9 cellular contexts compared by ENCODE assay signal in the genomic region with DNA sequence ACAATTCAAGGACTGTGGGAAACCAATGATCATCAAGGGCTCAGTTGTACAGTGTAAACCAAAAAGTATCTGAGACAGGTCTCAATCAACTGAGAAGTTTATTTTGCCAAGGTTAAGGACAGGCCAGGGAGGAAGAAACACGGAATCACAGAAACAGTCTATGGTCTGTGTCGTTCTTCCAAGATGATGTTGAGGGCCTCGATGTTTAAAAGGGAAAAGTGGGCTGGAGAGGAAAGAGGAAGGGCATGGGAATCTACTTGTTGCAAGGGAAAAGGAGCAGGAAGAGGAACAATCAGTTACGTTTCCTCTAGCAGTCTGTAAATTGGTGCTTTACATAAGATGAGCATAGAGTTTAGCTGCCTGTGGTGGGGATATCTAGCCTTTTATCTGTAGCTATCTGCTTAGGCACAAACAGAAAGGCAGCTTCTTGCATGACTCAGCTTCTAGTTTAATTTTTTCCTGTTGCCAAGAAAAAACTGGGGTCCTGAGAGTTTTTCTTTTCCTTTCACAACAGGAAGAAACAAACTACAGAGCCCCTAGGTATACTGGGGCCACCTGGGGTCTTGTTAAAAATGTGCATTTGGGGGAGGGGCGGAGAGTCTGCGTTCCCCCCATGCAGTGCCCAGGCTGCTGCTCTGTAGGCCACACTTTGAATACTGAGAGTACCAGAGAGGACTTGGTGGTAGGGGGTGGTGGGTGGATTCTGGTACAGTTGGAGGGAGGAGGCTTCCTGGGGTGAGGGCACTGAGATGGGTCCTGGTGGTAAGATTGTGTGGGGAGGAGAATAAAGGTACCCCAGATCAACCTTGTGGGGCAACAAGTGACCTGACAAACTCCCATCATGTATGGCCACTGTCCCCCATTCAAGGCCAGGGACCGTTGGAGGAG. TPM values are rescaled to one million over a fixed set of nuclear protein-coding genes. Genes with fewer than 3 reads are reported as not detected.
DNase-seq lines count a peak whose midpoint lies in the region; ATAC-seq and TF ChIP-seq lines count a peak whose summit lies in the region.
"Had no signal": no experiment of that assay in that cellular context is flagged by ENCODE, and none has a peak within 500 bp of the region (broad histone marks: within the 10 kb centered on the region; RNA-seq: fewer than 3 reads in every experiment).

No MANE protein-coding gene starts in this region.

- H3K4me1 Mint-ChIP-seq in naive thymus-derived CD4-positive, alpha-beta T cell, result peaks cover 16 to 37% (median 28%) of the 10 kb centered on the region in 7 donors

- no peaks in the 10 kb centered on the region for H3K27me3 Mint-ChIP-seq in naive thymus-derived CD4-positive, alpha-beta T cell

- no peak overlapping the region for H3K27ac Mint-ChIP-seq in naive thymus-derived CD4-positive, alpha-beta T cell

- H3K4me3 ChIP-seq in body of pancreas (no peak overlapping the region), WERI-Rb-1 (ENCODE audit: low read depth, low read length) (no peak overlapping the region), ascending aorta (no peak overlapping the region)
- peak overlapping the region; percentile 46 for H3K4me3 ChIP-seq in naive thymus-derived CD4-positive, alpha-beta T cell (ENCODE audit: low read length)

- WGBS in body of pancreas, 2 donors, result 78 to 85% methylated on average over 7 of the region's 7 CpGs

- CTCF ChIA-PET in naive thymus-derived CD4-positive, alpha-beta T cell (lab: Charles Lee), result interaction anchor here (0.8 to 1.5 kb wide), 7 partner anchors 9 to 203 kb away, joined by 3 to 9 read pairs (median 3); no protein-coding TSS in a partner anchor

- TF ChIP-seq CTCF in body of pancreas (IDR thresholded peaks at IDR 0.05) (no peak), WERI-Rb-1 (IDR thresholded peaks at IDR 0.05; ENCODE audit: low read depth, low read length) (no peak), ascending aorta (IDR thresholded peaks at IDR 0.05) (no peak)

- no peaks in the 10 kb centered on the region for H3K9me3 Mint-ChIP-seq in naive thymus-derived CD4-positive, alpha-beta T cell

- no peaks in the 10 kb centered on the region for H3K36me3 ChIP-seq in body of pancreas (replicated peaks in 1 of 2; ENCODE audit: insufficient read depth in 1 of 2, low read depth in 2 of 2)
- no peaks in the 10 kb centered on the region for H3K36me3 ChIP-seq in naive thymus-derived CD4-positive, alpha-beta T cell (ENCODE audit: control insufficient read depth in 2 of 3, insufficient read depth in 3 of 3, low read length in 3 of 3)
- H3K36me3 ChIP-seq in WERI-Rb-1, result no peaks in the 10 kb centered on the region
- no peaks in the 10 kb centered on the region for H3K36me3 ChIP-seq in ascending aorta

- ATAC-seq in body of pancreas, result no peak
- ATAC-seq in naive thymus-derived CD4-positive, alpha-beta T cell, result peak; percentile 19

- intact Hi-C loops in body of pancreas (cut with DNase I) (no loop called here), ascending aorta (cut with DNase I) (no loop called here)
- intact Hi-C loops in naive thymus-derived CD4-positive, alpha-beta T cell (cut with micrococcal nuclease), result loop anchor here (5.0 to 10.0 kb wide), 2 partner anchors 188 to 1090 kb away; a partner anchor contains a TSS

- TF ChIP-seq POLR2A in body of pancreas (IDR thresholded peaks at IDR 0.05), result no peak

- no peaks in the 10 kb centered on the region for H3K27me3 ChIP-seq in body of pancreas
- no peaks in the 10 kb centered on the region for H3K27me3 ChIP-seq in naive thymus-derived CD4-positive, alpha-beta T cell (ENCODE audit: control insufficient read depth in 2 of 2, insufficient read depth in 2 of 2, low read length in 2 of 2)
- no peaks in the 10 kb centered on the region for H3K27me3 ChIP-seq in WERI-Rb-1 (ENCODE audit: insufficient read depth, low read depth, severe bottlenecking)
- H3K27me3 ChIP-seq in ascending aorta, result no peaks in the 10 kb centered on the region

- H3K36me3 Mint-ChIP-seq in naive thymus-derived CD4-positive, alpha-beta T cell, result peaks cover 0 to 1% (median 0%) of the 10 kb centered on the region in 5 donors

- peak overlapping the region in 2 of 10 donors; percentile 31 to 66 for H3K4me3 Mint-ChIP-seq in naive thymus-derived CD4-positive, alpha-beta T cell

- H3K27ac ChIP-seq in body of pancreas (peak overlapping the region; percentile 76 to 97 (median 85)), WERI-Rb-1 (no peak overlapping the region), ascending aorta (no peak overlapping the region)
- peak overlapping the region; percentile 83 for H3K27ac ChIP-seq in naive thymus-derived CD4-positive, alpha-beta T cell (ENCODE audit: low read depth, low read length)

- POLR2A ChIA-PET in naive thymus-derived CD4-positive, alpha-beta T cell (lab: Charles Lee), result interaction anchor here (0.6 to 7.1 kb wide), 25 partner anchors 9 to 253 kb away, joined by 3 to 219 read pairs (median 5); a partner anchor contains a TSS

- peak; percentile 8 for DNase-seq in GF-D8 (lab: John Stamatoyannopoulos, UW)
- DNase-seq in NCI-H226, result peak; percentile 86
- peak in 1 of 4 donors; percentile 8 for DNase-seq in body of pancreas
- DNase-seq in naive thymus-derived CD4-positive, alpha-beta T cell, result peak in 7 of 9 donors; percentile 37 to 62 (median 56)
- DNase-seq in WERI-Rb-1, result no peak
- DNase-seq in stimulated activated CD4-positive, alpha-beta T cell treated with anti-CD3 and anti-CD28 coated beads, Interleukin-4, amount 100 ng/mL, for 24 hours, result no peak
- no peak for DNase-seq in ascending aorta (ENCODE audit: low spot score in 2 of 2)
- no peak for DNase-seq in C1 segment of cervical spinal cord (lab: John Stamatoyannopoulos, UW)
- DNase-seq: Kasumi-1 had no signal

- H3K9me3 ChIP-seq in body of pancreas (no peaks in the 10 kb centered on the region), WERI-Rb-1 (ENCODE audit: severe bottlenecking) (no peaks in the 10 kb centered on the region), ascending aorta (no peaks in the 10 kb centered on the region)
- H3K9me3 ChIP-seq in naive thymus-derived CD4-positive, alpha-beta T cell (ENCODE audit: control insufficient read depth in 2 of 3, low read length in 3 of 3), result no peaks in the 10 kb centered on the region

- H3K4me1 ChIP-seq in body of pancreas (peaks cover 37% of the 10 kb centered on the region), ascending aorta (no peaks in the 10 kb centered on the region)
- H3K4me1 ChIP-seq in naive thymus-derived CD4-positive, alpha-beta T cell (ENCODE audit: control insufficient read depth in 2 of 2, insufficient read depth in 2 of 2, low read length in 2 of 2), result peaks cover 47 to 52% of the 10 kb centered on the region in 2 donors

RNA-seq across cellular contexts. Expression of a gene that starts 35.3 kb away (rescaled TPM):
- total RNA-seq in body of pancreas (100 to 1,000 TPM in 1 of 2 donors, 10 to 100 TPM in 1; 76.8 to 103 TPM), ascending aorta (49.7 TPM)
- total RNA-seq in naive thymus-derived CD4-positive, alpha-beta T cell, result 100 to 1,000 TPM; 132 to 201 (median 163) TPM
- polyA plus RNA-seq in naive thymus-derived CD4-positive, alpha-beta T cell, result 100 to 1,000 TPM; 115 to 140 TPM

Comparison
In these comparisons a context has a peak if more than half of its experiments do, and no peak if none do; other contexts are left out.
1. DNase-seq: peak in GF-D8 (single experiment), NCI-H226 (single experiment) and naive thymus-derived CD4-positive, alpha-beta T cell (7 of 9); none in WERI-Rb-1 (single experiment), stimulated activated CD4-positive, alpha-beta T cell treated with anti-CD3 and anti-CD28 coated beads, Interleukin-4, amount 100 ng/mL, for 24 hours (single experiment), ascending aorta (0 of 2) and C1 segment of cervical spinal cord (0 of 14).
2. H3K27ac ChIP-seq: peak in body of pancreas (4 of 4) and naive thymus-derived CD4-positive, alpha-beta T cell (single experiment); none in WERI-Rb-1 (single experiment) and ascending aorta (0 of 2).
3. intact Hi-C loops: an anchor here in naive thymus-derived CD4-positive, alpha-beta T cell (5.0 to 10.0 kb wide); none called in body of pancreas and ascending aorta.